ENCODE assay signal across 8 cellular contexts in genomic region chr16:46801428-46802049, GRCh38. TPM values are rescaled to one million over a fixed set of nuclear protein-coding genes. Genes with fewer than 3 reads are reported as not detected.
DNase-seq lines count a peak whose midpoint lies in the region; ATAC-seq, FAIRE-seq and TF ChIP-seq lines count a peak whose summit lies in the region.

No MANE protein-coding gene starts in this region.

- in situ Hi-C loops in GM23248 (cut with MboI) = no loop called here

- H3K9me2 ChIP-seq in GM23248 (ENCODE audit: insufficient read depth) (no peaks in the 10 kb centered on the region), PC-3 (replicated peaks; ENCODE audit: low read length) (no peaks in the 10 kb centered on the region)

- no peak overlapping the region for H3K4me3 ChIP-seq in A549
- no peak overlapping the region for H3K4me3 ChIP-seq in GM23248
- H3K4me3 ChIP-seq in PC-3 (ENCODE audit: low read length) = no peak overlapping the region
- no peak overlapping the region for H3K4me3 ChIP-seq in fibroblast of the aortic adventitia (ENCODE audit: low read depth, low read length)

- H3F3A ChIP-seq in GM23248 (ENCODE audit: insufficient read depth) (no peaks in the 10 kb centered on the region), PC-3 (ENCODE audit: low read length, unreplicated experiment) (no peaks in the 10 kb centered on the region)

- H4K20me1 ChIP-seq in GM23248 (ENCODE audit: insufficient read depth) (no peaks in the 10 kb centered on the region), PC-3 (ENCODE audit: low read length) (no peaks in the 10 kb centered on the region)

- no peak overlapping the region for H3K4me2 ChIP-seq in A549
- H3K4me2 ChIP-seq in GM23248 (ENCODE audit: unreplicated experiment) = no peak overlapping the region
- no peak overlapping the region for H3K4me2 ChIP-seq in PC-3 (ENCODE audit: low read length)

- no peak overlapping the region for H3K9ac ChIP-seq in GM23248
- no peak overlapping the region for H3K9ac ChIP-seq in PC-3 (ENCODE audit: low read length)

- POLR2A ChIA-PET in A549 (lab: Yijun Ruan, JAX) (interaction anchor here (1.1 to 2.2 kb wide), 2 partner anchors 12 to 30 kb away, joined by 3 to 13 read pairs; no protein-coding TSS in a partner anchor), PC-3 (lab: Charles Lee; ENCODE audit: unreplicated experiment) (no interaction called here)

- no peak overlapping the region for H3K27ac ChIP-seq in A549
- no peak overlapping the region for H3K27ac ChIP-seq in GM23248
- no peak overlapping the region for H3K27ac ChIP-seq in PC-3 (ENCODE audit: low read length)

- 62% methylated on average over 5 of the region's 5 CpGs for WGBS in A549 (ENCODE audit: missing lambda C conversion rate)
- 77 to 78% methylated on average over 5 of the region's 5 CpGs for WGBS in GM23248 (ENCODE audit: low coverage in 1 of 2, low lambda C conversion rate in 2 of 2, missing lambda C conversion rate in 2 of 2), 2 experiments

- TF ChIP-seq RAD21 in A549 (conservative IDR thresholded peaks at IDR 0.05 in 1 of 2, IDR thresholded peaks at IDR 0.05 in 1 of 2) = peak; percentile 41 to 43; a peak in 4 of 5 replicates

- CTCF ChIA-PET in A549 (lab: Yijun Ruan, JAX) (interaction anchor here (0.6 to 4.8 kb wide), 17 partner anchors 10 to 172 kb away, joined by 3 to 31 read pairs (median 4); no protein-coding TSS in a partner anchor), PC-3 (lab: Charles Lee) (interaction anchor here (0.7 to 1.7 kb wide), 4 partner anchors 52 to 128 kb away, joined by 3 to 10 read pairs (median 4); no protein-coding TSS in a partner anchor)

- H2AFZ ChIP-seq in GM23248 (no peak overlapping the region), PC-3 (ENCODE audit: low read length) (no peak overlapping the region)

- H3K79me2 ChIP-seq in GM23248 (ENCODE audit: insufficient read depth) (no peaks in the 10 kb centered on the region; the same call in 1 of the 2 replicates), PC-3 (ENCODE audit: low read length) (no peaks in the 10 kb centered on the region)

- H3K9me3 ChIP-seq in A549 (no peaks in the 10 kb centered on the region), GM23248 (ENCODE audit: low read depth) (no peaks in the 10 kb centered on the region), PC-3 (ENCODE audit: low read length) (no peaks in the 10 kb centered on the region)

- peak; percentile 72 to 73; a peak in 5 of 6 replicates for ATAC-seq in A549
- 0 out of 2 replicates have a peak, but pooled peaks have one; percentile 29 for ATAC-seq in PC-3
- no peak for ATAC-seq in HG02623 (IDR thresholded peaks at IDR 0.05; ENCODE audit: unreplicated experiment)
- no peak for ATAC-seq in HG03354 (IDR thresholded peaks at IDR 0.05; ENCODE audit: poor library complexity, severe bottlenecking, unreplicated experiment)
- no peak for ATAC-seq in GM21526 (IDR thresholded peaks at IDR 0.05; ENCODE audit: low FRiP score, unreplicated experiment)

- peak; percentile 55; the same call in 2 of the 3 replicates for TF ChIP-seq CTCF in A549 (IDR thresholded peaks at IDR 0.05)
- peak; percentile 63 for TF ChIP-seq CTCF in PC-3 (conservative IDR thresholded peaks at IDR 0.05; ENCODE audit: low read depth, low read length)
- peak; percentile 48 for TF ChIP-seq CTCF in fibroblast of the aortic adventitia (IDR thresholded peaks at IDR 0.05; ENCODE audit: insufficient read depth, low read length)

- no peaks in the 10 kb centered on the region for H3K27me3 ChIP-seq in GM23248 (replicated peaks; ENCODE audit: insufficient read depth)
- no peaks in the 10 kb centered on the region for H3K27me3 ChIP-seq in PC-3 (ENCODE audit: low read length)

- DNase-seq in A549 (ENCODE audit: low read depth in 1 of 2, low spot score in 1 of 2) = peak; percentile 37 to 38
- peak; percentile 66 for DNase-seq in GM23248
- peak; percentile 57 for DNase-seq in PC-3
- peak; percentile 41 for DNase-seq in fibroblast of the aortic adventitia (ENCODE audit: low read depth)
- no peak for DNase-seq in superior temporal gyrus (ENCODE audit: extremely low spot score)

- intact Hi-C loops in PC-3 (cut with micrococcal nuclease) = loop anchor here (1.0 to 5.0 kb wide), 3 partner anchors 114 to 173 kb away; partner anchors contain the start of genes ORC6 and VPS35

- H3K4me1 ChIP-seq in A549 (no peaks in the 10 kb centered on the region), GM23248 (ENCODE audit: insufficient read depth) (no peaks in the 10 kb centered on the region), PC-3 (ENCODE audit: insufficient read depth, low read length) (no peaks in the 10 kb centered on the region)

- H3K36me3 ChIP-seq in GM23248 (ENCODE audit: low read depth) (0 out of 2 replicates have a peak, but pooled peaks cover 6% of the 10 kb centered on the region), PC-3 (ENCODE audit: low read depth, low read length) (no peaks in the 10 kb centered on the region)

- no TSS peak for BruUV-seq in PC-3 (replicated peaks; lab: Mats Ljungman, UMichigan)

- peak; percentile 39 for FAIRE-seq in A549 (lab: Jason Lieb, UNC)

- TF ChIP-seq POLR2A in A549 (IDR thresholded peaks at IDR 0.05; ENCODE audit: low read length) = no peak

- TF ChIP-seq EP300 in A549 (IDR thresholded peaks at IDR 0.05) = no peak

TF ChIP-seq in A549, 52 proteins besides CTCF, POLR2A, EP300 and RAD21:
- TF ChIP-seq HDAC2 (IDR thresholded peaks at IDR 0.05) (no peak), GATA3 (IDR thresholded peaks at IDR 0.05; ENCODE audit: borderline replicate concordance) (no peak), FOXS1 (CRISPR knock-in tag; IDR thresholded peaks at IDR 0.05) (no peak), SMC3 (IDR thresholded peaks at IDR 0.05) (peak; percentile 55), JUN (IDR thresholded peaks at IDR 0.05) (no peak), EHF (CRISPR knock-in tag; IDR thresholded peaks at IDR 0.05) (no peak)

RNA-seq across cellular contexts. Expression of gene C16orf87, which starts 29.4 kb away (rescaled TPM):
- polyA plus RNA-seq in A549 (2011; rRNA removed) (10.1 and 17.1 TPM in 2 replicates), A549 (2017; fragmentation: RNase III; extraction: RNeasy Plus Mini Kit Qiagen cat#74134 plus additional on column Dnase treatment) (10.0 to 10.8 TPM (median 10.3 TPM) in 3 replicates), GM23248 (2016; fragmentation: Nextera tagmentation; extraction: Ambion mirVana) (17.4 and 17.6 TPM in 2 replicates)
- 3.1 and 3.6 TPM in 2 replicates for polyA plus RNA-seq in A549 (2012; cell fraction: cytosol; rRNA removed)
- polyA plus RNA-seq in A549 (2012; cell fraction: nucleus; rRNA removed) = 1.2 and 1.6 TPM in 2 replicates
- polyA minus RNA-seq in A549 (2011; rRNA and poly(A)+ RNA removed) = 4.7 and 5.4 TPM in 2 replicates
- total RNA-seq in GM23248 (2014; rRNA removed; shearing (Covaris generic)) = 4.6 and 7.9 TPM in 2 replicates
- total RNA-seq in PC-3 (2014; rRNA removed) (4.0 and 5.1 TPM in 2 replicates), fibroblast of the aortic adventitia (ENCODE audit: low replicate concordance) (9.6 and 10.1 TPM in 2 replicates)

RNA-seq across cellular contexts. Expression of gene MYLK3, which starts 53.4 kb away (rescaled TPM):
- polyA plus RNA-seq in A549 (2011; rRNA removed) (0.15 and 0.16 TPM in 2 replicates), A549 (2017; fragmentation: RNase III; extraction: RNeasy Plus Mini Kit Qiagen cat#74134 plus additional on column Dnase treatment) (0.05 to 0.07 TPM (median 0.05 TPM) in 3 replicates), GM23248 (2016; fragmentation: Nextera tagmentation; extraction: Ambion mirVana) (0.11 TPM in 1 of 2 replicates, not detected in the other)
- 0.03 and 0.05 TPM in 2 replicates for polyA plus RNA-seq in A549 (2012; cell fraction: cytosol; rRNA removed)
- 0.06 and 0.08 TPM in 2 replicates for polyA plus RNA-seq in A549 (2012; cell fraction: nucleus; rRNA removed)
- polyA minus RNA-seq in A549 (2011; rRNA and poly(A)+ RNA removed) = 0.04 and 0.39 TPM in 2 replicates
- not detected in 2 replicates for total RNA-seq in GM23248 (2014; rRNA removed; shearing (Covaris generic))
- total RNA-seq in PC-3 (2014; rRNA removed) (under 0.01 TPM in 1 of 2 replicates, not detected in the other), fibroblast of the aortic adventitia (ENCODE audit: low replicate concordance) (under 0.01 TPM in 1 of 2 replicates, not detected in the other)

Comparison
In these comparisons a context has a peak if more than half of its experiments do, and no peak if none do; other contexts are left out.
1. ATAC-seq: peak in A549 (2 of 2) and PC-3 (single experiment); none in HG02623 (single experiment), HG03354 (single experiment) and GM21526 (single experiment).
2. Peak in every context shown above with its lines, with median percentiles within 50 percentile points of each other: CTCF ChIP-seq.